In the genomic region with DNA sequence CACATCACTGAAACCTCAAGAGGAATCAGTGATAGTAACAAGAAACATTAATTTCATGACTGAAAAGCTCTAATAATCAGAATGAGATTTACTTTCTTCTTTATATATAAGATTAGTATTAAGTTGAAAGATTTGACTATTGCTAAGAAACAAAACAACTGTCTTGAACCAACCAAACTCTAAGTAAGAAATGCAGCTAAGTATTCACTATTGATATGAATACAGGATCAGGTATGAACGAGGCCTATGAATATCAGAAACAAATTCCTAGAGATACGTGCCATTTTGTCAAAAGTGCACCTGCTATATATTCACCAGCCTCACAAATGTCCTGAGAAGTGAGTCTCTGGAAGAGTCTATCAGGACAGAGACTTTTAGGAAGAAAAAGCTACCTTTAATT, we compare ENCODE assay signal across 25 cellular contexts.
"Had no signal": no experiment of that assay in that cellular context is flagged by ENCODE, and none has a peak within 500 bp of the region (broad histone marks: within the 10 kb centered on the region; RNA-seq: fewer than 3 reads in every experiment).

No MANE protein-coding gene starts in this region.

- H3K27ac ChIP-seq: Peyer's patch, SJSA1, SK-N-MC had no signal

- H3K27me3 ChIP-seq: Peyer's patch, SJSA1 had no signal

- H3K4me1 ChIP-seq: Peyer's patch, SJSA1 had no signal

- H2AFZ ChIP-seq: PC-9 had no signal

- H3K9me3 ChIP-seq: Peyer's patch, SJSA1 had no signal

- H3K4me2 ChIP-seq: PC-9 had no signal

- H3K36me3 ChIP-seq: Peyer's patch, SJSA1 had no signal

- DNase-seq: Kasumi-1; KBM-7; NCI-H1092; NCI-H1105 treated with DMSO at 0.1 percent for 48 hours; NCI-H1417 treated with DMSO at 0.1 percent for 48 hours; NCI-H146; NCI-H1694 treated with DMSO at 0.1 percent for 48 hours; NCI-H1930; NCI-H2081; NCI-H2107; NCI-H2171; NCI-H226; NCI-H446; NCI-H510A; NCI-H524 treated with DMSO at 0.1 percent for 48 hours; NCI-H69; NCI-H774; NK-92 treated with Interleukin-12 subunit alpha and Interleukin-12 subunit beta, amount 100 ng/mL, for 24 hours; OCI-M1; PC-9; Peyer's patch; Right ventricle myocardium superior; SIG-M5 had no signal

- H3K4me3 ChIP-seq: PC-9, Peyer's patch, SJSA1, SK-N-MC had no signal
